In the genomic region with DNA sequence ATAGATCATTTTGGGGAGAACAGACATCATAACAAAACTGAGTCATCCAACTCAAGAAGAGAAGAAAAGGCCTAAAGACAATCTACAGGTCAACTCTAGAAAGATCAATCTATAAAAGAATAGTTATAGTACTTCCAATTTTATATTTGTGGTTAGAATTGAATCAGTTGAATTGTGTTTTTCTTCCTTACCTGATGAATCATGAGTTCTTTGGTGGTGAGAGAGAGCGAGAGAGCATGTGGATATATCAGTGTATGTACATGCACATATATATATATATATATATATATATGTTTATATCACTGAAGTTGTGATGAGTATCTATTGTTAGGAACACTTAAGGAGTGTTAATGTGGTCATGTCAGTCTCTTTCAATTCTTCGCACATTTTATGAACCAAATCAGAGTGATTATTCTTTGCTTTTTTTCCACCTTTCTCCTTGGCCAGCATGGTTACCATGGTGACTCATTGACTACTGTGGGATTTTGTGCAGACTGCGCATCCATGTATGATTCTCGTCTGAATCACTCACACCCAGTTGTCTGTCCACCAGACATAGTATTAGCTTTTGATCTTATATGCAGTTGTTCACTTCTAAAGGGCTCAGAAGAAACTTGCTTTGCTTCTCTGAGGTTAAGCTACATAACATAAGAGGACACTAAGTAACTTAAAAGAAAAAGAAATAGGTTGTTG, we compare ENCODE assay signal across 18 cellular contexts.
A peak's percentile ranks its signal among the peaks of the same experiment; 100 is the strongest.
DNase-seq lines count a peak whose midpoint lies in the region; ATAC-seq and TF ChIP-seq lines count a peak whose summit lies in the region.
"Had no signal": no experiment of that assay in that cellular context is flagged by ENCODE, and none has a peak within 500 bp of the region (broad histone marks: within the 10 kb centered on the region; RNA-seq: fewer than 3 reads in every experiment).

No MANE protein-coding gene starts in this region.

- no peak overlapping the region for H2AFZ ChIP-seq in hepatocyte

- whole genome bisulfite sequencing in hepatocyte (ENCODE audit: low lambda C conversion rate, missing lambda C conversion rate), result 81% methylated on average over 4 of the region's 4 CpGs

- no peaks in the 10 kb centered on the region for H3K4me1 ChIP-seq in hepatocyte (ENCODE audit: insufficient read depth)
- H3K4me1 ChIP-seq: BE2C, right atrium auricular region had no signal

- peak; percentile 55 for DNase-seq in EL
- peak; percentile 53 for DNase-seq in RKO (ENCODE audit: low spot score)
- peak; percentile 4 to 79 for DNase-seq in cardiac fibroblast (ENCODE audit: low read depth in 2 of 2)
- peak; percentile 18 for DNase-seq in renal cortical epithelial cell (ENCODE audit: low read depth)
- no peak for DNase-seq in hepatocyte (ENCODE audit: low spot score)
- no peak for DNase-seq in mesothelial cell of epicardium (ENCODE audit: low spot score in 2 of 2, unreplicated experiment in 2 of 2)
- DNase-seq in NCI-H1048 (lab: John Stamatoyannopoulos, UW), result no peak
- DNase-seq: BE2C; Calu3; erythroblast; left cardiac atrium; mucosa of descending colon; NCI-H774; stimulated activated CD4-positive, alpha-beta T cell treated with anti-CD3 and anti-CD28 coated beads, Interleukin-1b, Interleukin-23, amount 100 ng/mL, for 48 hours had no signal

- H3K4me1 Mint-ChIP-seq in mesothelial cell of epicardium, result no peaks in the 10 kb centered on the region

- H3K4me2 ChIP-seq in hepatocyte, result no peak overlapping the region

- H3K27ac Mint-ChIP-seq in mesothelial cell of epicardium, result no peak overlapping the region

- no peaks in the 10 kb centered on the region for H4K20me1 ChIP-seq in hepatocyte (ENCODE audit: insufficient read depth, poor library complexity, severe bottlenecking)

- no peaks in the 10 kb centered on the region for H3K9me2 ChIP-seq in hepatocyte (replicated peaks; ENCODE audit: insufficient read depth)

- no peaks in the 10 kb centered on the region for H3K79me2 ChIP-seq in hepatocyte

- H3K9me3 ChIP-seq in hepatocyte (ENCODE audit: low read depth), result no peaks in the 10 kb centered on the region
- H3K9me3 ChIP-seq: BE2C, mucosa of descending colon, right atrium auricular region had no signal

- no peak for TF ChIP-seq CTCF in cardiac fibroblast (IDR thresholded peaks at IDR 0.05; ENCODE audit: low read depth, low read length)
- TF ChIP-seq CTCF in hepatocyte (IDR thresholded peaks at IDR 0.05; ENCODE audit: poor library complexity), result no peak
- no peak for TF ChIP-seq CTCF in mesothelial cell of epicardium (IDR thresholded peaks at IDR 0.05; ENCODE audit: unreplicated experiment)

- peaks cover 16% of the 10 kb centered on the region for H3K36me3 Mint-ChIP-seq in mesothelial cell of epicardium

- H3K27ac ChIP-seq in hepatocyte, result no peak overlapping the region
- H3K27ac ChIP-seq: coronary artery, right atrium auricular region had no signal

- peaks cover 23% of the 10 kb centered on the region for H3K9me3 Mint-ChIP-seq in mesothelial cell of epicardium

- H3K27me3 Mint-ChIP-seq in mesothelial cell of epicardium (ENCODE audit: low read depth), result no peaks in the 10 kb centered on the region

- H3K4me3 Mint-ChIP-seq in mesothelial cell of epicardium, result no peak overlapping the region

- ATAC-seq in GM19397 (IDR thresholded peaks at IDR 0.05; ENCODE audit: unreplicated experiment), result no peak
- ATAC-seq: left cardiac atrium, mucosa of descending colon, Panc1 had no signal

- no peak overlapping the region for H3K4me3 ChIP-seq in cardiac fibroblast (replicated peaks in 1 of 2; ENCODE audit: low read depth in 2 of 2, low read length in 2 of 2)
- H3K4me3 ChIP-seq in hepatocyte, result no peak overlapping the region
- H3K4me3 ChIP-seq: coronary artery, mucosa of descending colon, right atrium auricular region had no signal

- H3K36me3 ChIP-seq in hepatocyte (replicated peaks; ENCODE audit: insufficient read depth, low read depth), result no peaks in the 10 kb centered on the region
- H3K36me3 ChIP-seq: BE2C, right atrium auricular region had no signal

- H3K27me3 ChIP-seq in hepatocyte, result no peaks in the 10 kb centered on the region
- H3K27me3 ChIP-seq: BE2C, right atrium auricular region had no signal

Comparison
In these comparisons a context has a peak if more than half of its experiments do, and no peak if none do; other contexts are left out.
1. DNase-seq: peak in EL (single experiment), RKO (single experiment), cardiac fibroblast (2 of 2) and renal cortical epithelial cell (single experiment); none in hepatocyte (single experiment), mesothelial cell of epicardium (0 of 2) and NCI-H1048 (single experiment).